In the genomic region with DNA sequence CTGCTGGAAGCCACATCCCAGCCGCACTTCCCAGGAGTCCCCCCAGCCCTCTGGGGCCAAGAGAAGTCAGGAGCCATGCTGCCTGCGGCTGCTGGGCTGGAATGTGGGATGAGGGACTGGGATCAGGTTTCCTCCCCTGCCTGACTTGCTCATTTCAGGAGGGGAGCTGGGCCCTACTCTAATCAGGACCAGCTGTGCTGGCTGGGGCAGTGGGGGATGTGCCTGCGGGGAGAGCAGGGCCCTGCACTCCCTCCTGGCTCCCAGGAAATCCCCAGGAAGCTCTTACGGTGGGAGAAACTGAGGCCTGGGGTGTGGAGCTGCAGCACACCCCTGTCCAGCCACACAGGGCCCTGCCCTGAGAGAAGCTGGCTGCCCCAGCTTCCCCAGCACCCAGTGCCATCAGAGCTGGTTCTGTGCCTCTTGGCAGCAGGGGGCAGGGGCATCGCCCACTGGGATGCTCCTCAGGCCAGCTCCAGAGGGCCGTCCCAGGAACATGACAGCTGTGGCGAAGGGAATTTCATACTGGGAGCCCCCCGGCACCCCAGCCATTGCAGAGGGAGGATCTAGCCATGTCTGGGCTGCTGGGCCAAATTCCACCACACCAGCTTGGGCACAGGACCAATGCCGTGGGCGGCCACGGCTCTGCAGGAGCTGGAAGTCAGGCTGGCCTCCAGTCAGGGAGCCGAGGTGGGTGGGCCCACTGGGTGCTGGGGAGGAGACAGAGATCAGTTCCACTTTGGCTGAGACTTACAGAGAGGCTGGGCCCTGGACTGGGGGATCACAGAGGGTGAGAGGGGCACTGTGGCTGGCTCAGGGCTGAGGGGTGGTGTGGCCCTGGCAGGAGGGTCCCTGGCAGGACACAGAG, we compare ENCODE assay signal across 10 cellular contexts. TPM values are rescaled to one million over a fixed set of nuclear protein-coding genes. Genes with fewer than 3 reads are reported as not detected.
DNase-seq lines count a peak whose midpoint lies in the region; ATAC-seq, FAIRE-seq and TF ChIP-seq lines count a peak whose summit lies in the region.
"Had no signal": no experiment of that assay in that cellular context is flagged by ENCODE, and none has a peak within 500 bp of the region (broad histone marks: within the 10 kb centered on the region; RNA-seq: fewer than 3 reads in every experiment).

No MANE protein-coding gene starts in this region.

- peaks cover 10% of the 10 kb centered on the region for H3K27me3 ChIP-seq in bronchial epithelial cell (ENCODE audit: control insufficient read depth, insufficient read depth, low read length)
- peaks cover 9% of the 10 kb centered on the region for H3K27me3 ChIP-seq in lower lobe of right lung (ENCODE audit: low read depth)
- H3K27me3 ChIP-seq in small intestine (ENCODE audit: control insufficient read depth in 2 of 2, insufficient read depth in 2 of 2, low read length in 2 of 2) = no peaks in the 10 kb centered on the region
- H3K27me3 ChIP-seq: BLaER1 had no signal

- FAIRE-seq in bronchial epithelial cell (lab: Jason Lieb, UNC) = no peak
- FAIRE-seq in small intestine (lab: Jason Lieb, UNC) = no peak

- H3K4me1 ChIP-seq in lower lobe of right lung = peaks cover 9% of the 10 kb centered on the region
- H3K4me1 ChIP-seq in small intestine (ENCODE audit: control insufficient read depth in 2 of 2, insufficient read depth in 1 of 2, low read depth in 1 of 2, low read length in 1 of 2) = no peaks in the 10 kb centered on the region

- H3K4me3 ChIP-seq in bronchial epithelial cell (ENCODE audit: low read depth, low read length) (no peak overlapping the region), lower lobe of right lung (no peak overlapping the region), small intestine (ENCODE audit: low read depth in 1 of 2, low read length in 2 of 2) (no peak overlapping the region)
- H3K4me3 ChIP-seq: BLaER1 had no signal

- H3K36me3 ChIP-seq in bronchial epithelial cell (ENCODE audit: control insufficient read depth, insufficient read depth, low read length) = no peaks in the 10 kb centered on the region
- H3K36me3 ChIP-seq in lower lobe of right lung = no peaks in the 10 kb centered on the region
- no peaks in the 10 kb centered on the region for H3K36me3 ChIP-seq in small intestine (ENCODE audit: control insufficient read depth in 2 of 2, insufficient read depth in 2 of 2, low read length in 2 of 2)
- H3K36me3 ChIP-seq: BLaER1 had no signal

- H3K9me3 ChIP-seq in lower lobe of right lung = no peaks in the 10 kb centered on the region
- no peaks in the 10 kb centered on the region for H3K9me3 ChIP-seq in small intestine (ENCODE audit: control insufficient read depth, low read depth)
- H3K9me3 ChIP-seq: BLaER1 had no signal

- no peak overlapping the region for H3K27ac Mint-ChIP-seq in stimulated activated naive CD8-positive, alpha-beta T cell treated with anti-CD3 and anti-CD28 coated beads, Interleukin-15, amount 100 ng/mL, for 72 hours

- 56 to 59% (median 57%) methylated on average over 11 to 12 of the region's 12 CpGs for WGBS in small intestine, 3 donors

- intact Hi-C loops in lower lobe of right lung (cut with DNase I) = no loop called here

- H3K27ac ChIP-seq in lower lobe of right lung (no peak overlapping the region), caudate nucleus (ENCODE audit: low read depth, low read length) (no peak overlapping the region), small intestine (ENCODE audit: low read depth in 1 of 2, low read length in 1 of 2) (no peak overlapping the region)
- H3K27ac ChIP-seq: BLaER1 had no signal

- DNase-seq in stimulated activated naive CD8-positive, alpha-beta T cell treated with anti-CD3 and anti-CD28 coated beads, Interleukin-15, amount 100 ng/mL, for 72 hours = no peak
- DNase-seq in stimulated activated naive CD8-positive, alpha-beta T cell treated with anti-CD3 and anti-CD28 coated beads, Interleukin-15, Interleukin-2, amounts not matched to agents 100 U/mL and 50 U/mL, for 24 hours = no peak
- DNase-seq in bronchial epithelial cell (ENCODE audit: low read depth) = peak; percentile 25
- DNase-seq in lower lobe of right lung = peak; percentile 50
- DNase-seq in middle frontal gyrus (ENCODE audit: extremely low spot score, low spot score) = no peak
- DNase-seq in caudate nucleus (lab: John Stamatoyannopoulos, UW) = no peak
- DNase-seq in superior temporal gyrus (ENCODE audit: extremely low spot score) = no peak
- no peak for DNase-seq in small intestine
- DNase-seq: NCI-H187 had no signal

- H3K4me3 Mint-ChIP-seq in stimulated activated naive CD8-positive, alpha-beta T cell treated with anti-CD3 and anti-CD28 coated beads, Interleukin-15, amount 100 ng/mL, for 72 hours = no peak overlapping the region

- peak; percentile 18 for ATAC-seq in stimulated activated naive CD8-positive, alpha-beta T cell treated with anti-CD3 and anti-CD28 coated beads, Interleukin-15, amount 100 ng/mL, for 72 hours
- ATAC-seq in stimulated activated naive CD8-positive, alpha-beta T cell treated with anti-CD3 and anti-CD28 coated beads, Interleukin-15, Interleukin-2, amounts not matched to agents 100 U/mL and 50 U/mL, for 24 hours = no peak
- ATAC-seq in lower lobe of right lung = peak; percentile 18 to 22

- H3K9me3 Mint-ChIP-seq in stimulated activated naive CD8-positive, alpha-beta T cell treated with anti-CD3 and anti-CD28 coated beads, Interleukin-15, amount 100 ng/mL, for 72 hours = no peaks in the 10 kb centered on the region

- peaks cover 4% of the 10 kb centered on the region for H3K4me1 Mint-ChIP-seq in stimulated activated naive CD8-positive, alpha-beta T cell treated with anti-CD3 and anti-CD28 coated beads, Interleukin-15, amount 100 ng/mL, for 72 hours

- no peaks in the 10 kb centered on the region for H3K27me3 Mint-ChIP-seq in stimulated activated naive CD8-positive, alpha-beta T cell treated with anti-CD3 and anti-CD28 coated beads, Interleukin-15, amount 100 ng/mL, for 72 hours

- TF ChIP-seq CTCF in bronchial epithelial cell (IDR thresholded peaks at IDR 0.05; ENCODE audit: insufficient read depth, low read length, severe bottlenecking) (no peak), lower lobe of right lung (IDR thresholded peaks at IDR 0.05) (no peak)

RNA-seq across cellular contexts. Expression of gene PRSS38, which starts 21.3 kb away (rescaled TPM):
- total RNA-seq in bronchial epithelial cell (not detected in 2 replicates), lower lobe of right lung (not detected)
- polyA plus RNA-seq in small intestine = not detected

RNA-seq across cellular contexts. Expression of gene SNAP47, which starts 58.9 kb away (rescaled TPM):
- total RNA-seq in bronchial epithelial cell (55.0 and 59.0 TPM in 2 replicates), lower lobe of right lung (23.1 TPM)
- 10 to 100 TPM in 2 of 3 donors, 1 to 10 TPM in 1; 9.8 to 16.6 (median 14.3) TPM for polyA plus RNA-seq in small intestine

RNA-seq across cellular contexts. Expression of gene JMJD4, which starts 59.1 kb away (rescaled TPM):
- total RNA-seq in bronchial epithelial cell (20.9 and 27.9 TPM in 2 replicates), lower lobe of right lung (14.9 TPM)
- 10 to 100 TPM in 1 of 3 donors, 1 to 10 TPM in 2; 8.4 to 12.6 (median 9.6) TPM for polyA plus RNA-seq in small intestine

Comparison
In these comparisons a context has a peak if more than half of its experiments do, and no peak if none do; other contexts are left out.
1. DNase-seq: peak in bronchial epithelial cell (single experiment) and lower lobe of right lung (single experiment); none in stimulated activated naive CD8-positive, alpha-beta T cell treated with anti-CD3 and anti-CD28 coated beads, Interleukin-15, amount 100 ng/mL, for 72 hours (0 of 2), stimulated activated naive CD8-positive, alpha-beta T cell treated with anti-CD3 and anti-CD28 coated beads, Interleukin-15, Interleukin-2, amounts not matched to agents 100 U/mL and 50 U/mL, for 24 hours (single experiment), middle frontal gyrus (single experiment), caudate nucleus (0 of 61), superior temporal gyrus (single experiment) and small intestine (single experiment).